8 cellular contexts compared by ENCODE assay signal in the genomic region with DNA sequence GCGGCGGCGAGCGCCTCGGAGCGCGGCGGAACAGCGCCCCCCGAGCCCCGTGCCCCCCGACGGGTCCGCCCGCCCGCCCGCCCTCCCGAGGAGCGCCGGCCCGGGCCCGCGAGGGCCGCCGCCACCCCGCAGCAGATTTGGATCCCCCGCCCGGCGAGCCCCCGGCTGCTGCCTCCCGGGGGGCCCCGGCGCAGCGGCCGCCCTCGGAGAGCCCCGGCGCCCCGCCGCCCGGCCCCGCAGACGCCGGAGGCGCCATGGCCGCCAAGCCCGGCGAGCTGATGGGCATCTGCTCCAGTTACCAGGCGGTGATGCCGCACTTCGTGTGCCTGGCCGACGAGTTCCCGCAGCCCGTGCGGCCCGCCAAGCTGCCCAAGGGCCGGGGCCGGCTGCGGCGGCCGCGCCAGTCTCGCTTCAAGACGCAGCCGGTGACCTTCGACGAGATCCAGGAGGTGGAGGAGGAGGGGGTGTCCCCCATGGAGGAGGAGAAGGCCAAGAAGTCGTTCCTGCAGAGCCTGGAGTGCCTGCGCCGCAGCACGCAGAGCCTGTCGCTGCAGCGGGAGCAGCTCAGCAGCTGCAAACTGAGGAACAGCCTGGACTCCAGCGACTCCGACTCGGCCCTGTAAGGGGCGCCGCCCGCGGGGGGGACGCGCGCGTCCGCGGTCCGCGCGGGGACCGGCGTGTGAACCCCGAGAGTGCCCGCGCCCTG. TPM values are rescaled to one million over a fixed set of nuclear protein-coding genes. Genes with fewer than 3 reads are reported as not detected.
DNase-seq lines count a peak whose midpoint lies in the region; ATAC-seq and TF ChIP-seq lines count a peak whose summit lies in the region.

No MANE protein-coding gene starts in this region.

- DNase-seq in GM03348 (ENCODE audit: low spot score) (peak; percentile 48), adipocyte (ENCODE audit: low read depth) (peak; percentile 55), right atrium auricular region (ENCODE audit: low spot score) (no peak), skeletal muscle cell (ENCODE audit: low read depth) (no peak), GM19240 (ENCODE audit: insufficient read length, low spot score) (no peak), KG1 (lab: John Stamatoyannopoulos, UW) (no peak)

- H3K4me1 ChIP-seq in adipocyte (ENCODE audit: control insufficient read depth, insufficient read depth, low read length) (peaks cover 6% of the 10 kb centered on the region), right atrium auricular region (peaks cover 0 to 27% of the 10 kb centered on the region in 2 donors)

- no peaks in the 10 kb centered on the region for H3K27me3 ChIP-seq in adipocyte (replicated peaks; ENCODE audit: control insufficient read depth, insufficient read depth, low read length)
- no peaks in the 10 kb centered on the region for H3K27me3 ChIP-seq in right atrium auricular region

- no peak for ATAC-seq in GM19328 (IDR thresholded peaks at IDR 0.05; ENCODE audit: unreplicated experiment)

- TF ChIP-seq CTCF in right atrium auricular region (IDR thresholded peaks at IDR 0.05) = no peak

- TF ChIP-seq RAD21 in Ishikawa (IDR thresholded peaks at IDR 0.05; ENCODE audit: low read depth) = no peak

- H3K4me3 ChIP-seq in adipocyte (ENCODE audit: low read length) (peak overlapping the region; percentile 84), right atrium auricular region (peak overlapping the region; percentile 63 to 72), skeletal muscle cell (ENCODE audit: low read depth, low read length) (peak overlapping the region; percentile 61)

- no peak for TF ChIP-seq EP300 in Ishikawa (IDR thresholded peaks at IDR 0.05; ENCODE audit: borderline replicate concordance)

- peak overlapping the region; percentile 84 for H3K9ac ChIP-seq in adipocyte (ENCODE audit: low read length)

- H3K36me3 ChIP-seq in adipocyte (ENCODE audit: control insufficient read depth, insufficient read depth, low read length, severe bottlenecking) (no peaks in the 10 kb centered on the region), right atrium auricular region (peaks cover 9% of the 10 kb centered on the region)

- peak overlapping the region; percentile 84 to 90 for H3K27ac ChIP-seq in right atrium auricular region

- H3K9me3 ChIP-seq in adipocyte (ENCODE audit: control insufficient read depth, low read length) (no peaks in the 10 kb centered on the region), right atrium auricular region (no peaks in the 10 kb centered on the region)

TF ChIP-seq in Ishikawa, 13 proteins besides CTCF, POLR2A, EP300 and RAD21:
- TF ChIP-seq, protein P1, sequence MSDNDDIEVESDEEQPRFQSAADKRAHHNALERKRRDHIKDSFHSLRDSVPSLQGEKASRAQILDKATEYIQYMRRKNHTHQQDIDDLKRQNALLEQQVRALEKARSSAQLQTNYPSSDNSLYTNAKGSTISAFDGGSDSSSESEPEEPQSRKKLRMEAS (IDR thresholded peaks at IDR 0.05) = peak; percentile 35; the same call in 1 of the 2 replicates
- TF ChIP-seq FOXM1 (IDR thresholded peaks at IDR 0.05; ENCODE audit: borderline replicate concordance, low read depth) = no peak
TF ChIP-seq in Ishikawa: peak in this region for 1.

RNA-seq across cellular contexts. Expression of a gene that starts 0.4 kb away (rescaled TPM):
- total RNA-seq in right atrium auricular region = 100 to 1,000 TPM in 1 of 2 donors, 10 to 100 TPM in 1; 60.2 to 156 TPM

Comparison
In these comparisons a context has a peak if more than half of its experiments do, and no peak if none do; other contexts are left out.
1. DNase-seq: peak in GM03348 (single experiment) and adipocyte (single experiment); none in right atrium auricular region (single experiment), skeletal muscle cell (single experiment), GM19240 (single experiment) and KG1 (single experiment).
2. Peak in every context shown above with its lines, with median percentiles within 50 percentile points of each other: H3K4me3 ChIP-seq.